Comparison of ENCODE assay signal across 17 cellular contexts in the genomic region with DNA sequence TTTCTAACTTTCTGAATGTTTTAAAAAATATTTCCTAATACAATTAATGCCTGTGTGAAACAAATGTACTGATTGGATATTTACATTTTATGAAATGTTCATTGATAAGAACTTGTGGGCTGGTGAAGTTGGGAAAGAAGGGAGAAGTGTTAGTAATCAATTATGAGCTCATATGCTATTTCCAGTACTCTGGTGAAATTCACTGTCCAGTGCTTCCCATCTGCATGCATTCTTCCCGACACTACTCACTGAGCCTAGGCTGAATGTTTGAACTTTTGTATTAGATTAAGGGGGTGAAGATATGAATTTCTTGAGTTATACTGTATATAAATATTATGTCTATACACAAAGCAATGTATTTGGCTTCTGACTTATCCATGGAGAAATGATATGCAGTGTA. TPM values are rescaled to one million over a fixed set of nuclear protein-coding genes. Genes with fewer than 3 reads are reported as not detected.
DNase-seq lines count a peak whose midpoint lies in the region; ATAC-seq and TF ChIP-seq lines count a peak whose summit lies in the region.
"Had no signal": no experiment of that assay in that cellular context is flagged by ENCODE, and none has a peak within 500 bp of the region (broad histone marks: within the 10 kb centered on the region; RNA-seq: fewer than 3 reads in every experiment).

No MANE protein-coding gene starts in this region.

- peak; percentile 80 for ATAC-seq in Right ventricle myocardium superior (ENCODE audit: poor library complexity)
- ATAC-seq: GM12878 had no signal

- H3K4me3 ChIP-seq in left ventricle myocardium inferior: no peak overlapping the region
- no peak overlapping the region for H3K4me3 ChIP-seq in foreskin fibroblast (ENCODE audit: low read depth in 1 of 2, low read length in 2 of 2)
- H3K4me3 ChIP-seq: GM12878, neural progenitor cell, SK-N-MC, stomach had no signal

- CTCF ChIA-PET in GM10248 (lab: Yijun Ruan, JAX): interaction anchor here (1.4 to 2.6 kb wide), 3 partner anchors 12 to 210 kb away, joined by 3 to 13 read pairs (median 3); no protein-coding TSS in a partner anchor

- no peak overlapping the region for H3K27ac ChIP-seq in left ventricle myocardium inferior (replicated peaks)
- H3K27ac ChIP-seq: neural progenitor cell, SK-N-MC, stomach had no signal

- H3K4me1 ChIP-seq in left ventricle myocardium inferior: peaks cover 8% of the 10 kb centered on the region
- H3K4me1 ChIP-seq: stomach had no signal

- H3K27me3 ChIP-seq in left ventricle myocardium inferior (ENCODE audit: low read depth): peaks cover 18% of the 10 kb centered on the region
- H3K27me3 ChIP-seq: neural progenitor cell had no signal

- no peak for DNase-seq in Right ventricle myocardium superior
- no peak for DNase-seq in left ventricle myocardium inferior
- DNase-seq in amniotic epithelial cell (ENCODE audit: low read depth): peak; percentile 88
- peak; percentile 33 to 55 for DNase-seq in foreskin fibroblast
- peak; percentile 21 for DNase-seq in stromal cell of bone marrow (ENCODE audit: low read depth)
- DNase-seq in NCI-H1694 (lab: John Stamatoyannopoulos, UW): no peak
- no peak for DNase-seq in D341Med (ENCODE audit: low spot score)
- DNase-seq in GM10248 (ENCODE audit: extremely low spot score): no peak
- DNase-seq: activated naive CD8-positive, alpha-beta T cell treated with anti-CD3 and anti-CD28 coated beads for 36 hours; immature natural killer cell; NCI-H2029; NCI-H510A; stomach had no signal

- TF ChIP-seq CTCF in left ventricle myocardium inferior (IDR thresholded peaks at IDR 0.05; ENCODE audit: borderline replicate concordance) (no peak), foreskin fibroblast (IDR thresholded peaks at IDR 0.05; ENCODE audit: low read depth, low read length) (no peak), GM10248 (IDR thresholded peaks at IDR 0.05; ENCODE audit: control extremely low read depth, extremely low read depth, low read depth, missing control alignments) (no peak)

- intact Hi-C loops in Right ventricle myocardium superior (cut with DNase I) (no loop called here), left ventricle myocardium inferior (cut with micrococcal nuclease) (no loop called here)

- no peaks in the 10 kb centered on the region for H3K9me3 ChIP-seq in left ventricle myocardium inferior (replicated peaks)
- H3K9me3 ChIP-seq: stomach had no signal

- H3K36me3 ChIP-seq in left ventricle myocardium inferior: no peaks in the 10 kb centered on the region
- H3K36me3 ChIP-seq: neural progenitor cell, stomach had no signal

- POLR2A ChIA-PET in GM10248 (lab: Yijun Ruan, JAX): no interaction called here

RNA-seq across cellular contexts. Expression of gene SKA1, which starts 36.0 kb away (rescaled TPM):
- 0.65 TPM for total RNA-seq in Right ventricle myocardium superior
- 0.44 TPM for total RNA-seq in left ventricle myocardium inferior
- total RNA-seq: mesenteric fat pad had no signal

Comparison
In these comparisons a context has a peak if more than half of its experiments do, and no peak if none do; other contexts are left out.
1. DNase-seq: peak in amniotic epithelial cell (single experiment), foreskin fibroblast (2 of 2) and stromal cell of bone marrow (single experiment); none in Right ventricle myocardium superior (single experiment), left ventricle myocardium inferior (single experiment), NCI-H1694 (single experiment), D341Med (single experiment) and GM10248 (single experiment).